In the genomic region with DNA sequence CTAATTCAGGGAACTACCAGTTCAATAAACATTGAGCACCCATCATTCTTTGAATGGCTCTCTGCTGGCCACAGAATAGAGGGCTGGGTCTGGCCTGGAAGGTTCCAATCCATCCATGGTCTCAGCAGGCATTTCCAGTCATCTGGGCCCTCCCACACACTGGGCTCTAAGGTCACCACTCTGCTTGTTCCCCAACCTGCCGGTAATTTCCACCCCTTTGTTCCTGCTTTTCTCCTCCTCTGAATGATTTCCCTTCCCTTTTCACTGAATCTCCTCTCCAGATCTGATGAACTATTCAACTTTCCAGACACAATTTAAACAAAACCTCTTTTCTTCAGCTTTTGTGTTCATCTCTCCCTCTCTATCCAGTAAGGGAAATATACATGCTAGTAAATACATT, we compare ENCODE assay signal across 10 cellular contexts. TPM values are rescaled to one million over a fixed set of nuclear protein-coding genes. Genes with fewer than 3 reads are reported as not detected.
A peak's percentile ranks its signal among the peaks of the same experiment; 100 is the strongest.
DNase-seq lines count a peak whose midpoint lies in the region; ATAC-seq and TF ChIP-seq lines count a peak whose summit lies in the region.
"Had no signal": no experiment of that assay in that cellular context is flagged by ENCODE, and none has a peak within 500 bp of the region (broad histone marks: within the 10 kb centered on the region; RNA-seq: fewer than 3 reads in every experiment).

No MANE protein-coding gene starts in this region.

- H3K27ac ChIP-seq in A673 (ENCODE audit: low read depth, low read length, poor library complexity, severe bottlenecking) (no peak overlapping the region), iPS-18a (ENCODE audit: low read length) (no peak overlapping the region), mesenchymal stem cell (ENCODE audit: low read length, poor library complexity, severe bottlenecking) (no peak overlapping the region)

- no peaks in the 10 kb centered on the region for H3K36me3 ChIP-seq in A673 (ENCODE audit: insufficient read depth, low read length, poor library complexity, severe bottlenecking)
- H3K36me3 ChIP-seq in ES-I3 (ENCODE audit: insufficient read depth, low read length): no peaks in the 10 kb centered on the region
- H3K36me3 ChIP-seq in iPS-18a (ENCODE audit: control insufficient read depth, low read depth, low read length): no peaks in the 10 kb centered on the region
- H3K36me3 ChIP-seq in mesenchymal stem cell (ENCODE audit: control insufficient read depth in 1 of 2, insufficient read depth in 2 of 2, low read depth in 1 of 2, low read length in 2 of 2): no peaks in the 10 kb centered on the region

- H3K4me3 ChIP-seq in A673 (ENCODE audit: low read depth, low read length, poor library complexity, severe bottlenecking) (peak overlapping the region; percentile 92), iPS-18a (ENCODE audit: low read length) (peak overlapping the region; percentile 40), mesenchymal stem cell (ENCODE audit: insufficient read depth in 1 of 2, low read depth in 1 of 2, low read length in 2 of 2) (peak overlapping the region in 1 of 2 experiments; percentile 94)

- peak overlapping the region; percentile 11; the same call in 1 of the 2 replicates for H3K9ac ChIP-seq in ES-I3 (ENCODE audit: low read depth, low read length)
- H3K9ac ChIP-seq in iPS-18a (ENCODE audit: low read length): peak overlapping the region; percentile 22
- H3K9ac ChIP-seq in mesenchymal stem cell (ENCODE audit: low read length): no peak overlapping the region

- H3K27ac Mint-ChIP-seq in T-cell: no peak overlapping the region
- H3K27ac Mint-ChIP-seq: memory B cell had no signal

- intact Hi-C loops in A673 (cut with micrococcal nuclease; ENCODE audit: unreplicated experiment): no loop called here

- peaks cover 11% of the 10 kb centered on the region for H3K79me1 ChIP-seq in mesenchymal stem cell (replicated peaks; ENCODE audit: low read length, poor library complexity, severe bottlenecking)

- H3K27me3 ChIP-seq in A673 (replicated peaks; ENCODE audit: insufficient read depth, low read depth, low read length, poor library complexity) (no peaks in the 10 kb centered on the region), iPS-18a (ENCODE audit: control insufficient read depth, insufficient read depth, low read length) (peaks cover 7% of the 10 kb centered on the region), mesenchymal stem cell (ENCODE audit: control insufficient read depth in 1 of 2, insufficient read depth in 1 of 2, low read length in 2 of 2) (no peaks in the 10 kb centered on the region)

- H3K4ac ChIP-seq in mesenchymal stem cell (ENCODE audit: low read depth in 1 of 2, low read length in 2 of 2): no peak overlapping the region

- H3K18ac ChIP-seq in mesenchymal stem cell (ENCODE audit: low read depth in 1 of 2, low read length in 2 of 2): no peak overlapping the region

- H4K8ac ChIP-seq in mesenchymal stem cell (ENCODE audit: low read length): no peak overlapping the region

- peaks cover 74 to 87% (median 76%) of the 10 kb centered on the region in 3 donors for H3K4me1 Mint-ChIP-seq in T-cell

- POLR2A ChIA-PET in A673 (lab: Charles Lee; ENCODE audit: low non-redundant PET) (no interaction called here), T-cell (lab: Charles Lee) (no interaction called here)

- H2BK15ac ChIP-seq in mesenchymal stem cell (ENCODE audit: low read depth, poor library complexity, severe bottlenecking): no peak overlapping the region

- no peaks in the 10 kb centered on the region for H3K36me3 Mint-ChIP-seq in T-cell

- no peak overlapping the region for H3K14ac ChIP-seq in mesenchymal stem cell (ENCODE audit: low read length in 2 of 2)

- H3K4me3 Mint-ChIP-seq in T-cell: peak overlapping the region; percentile 4 to 9 (median 9)
- H3K4me3 Mint-ChIP-seq: memory B cell had no signal

- H4K91ac ChIP-seq in mesenchymal stem cell (ENCODE audit: low read length): no peak overlapping the region

- H3K9me3 ChIP-seq in A673 (ENCODE audit: low read depth, low read length, poor library complexity, severe bottlenecking) (no peaks in the 10 kb centered on the region), ES-I3 (ENCODE audit: control insufficient read depth, insufficient read depth, low read length) (no peaks in the 10 kb centered on the region), iPS-18a (ENCODE audit: control insufficient read depth, low read depth, low read length) (no peaks in the 10 kb centered on the region), mesenchymal stem cell (ENCODE audit: control insufficient read depth, low read length) (no peaks in the 10 kb centered on the region)

- BruUV-seq in A673 (replicated peaks; lab: Mats Ljungman, UMichigan): no TSS peak

- CTCF ChIA-PET in A673 (lab: Charles Lee): no interaction called here
- CTCF ChIA-PET in T-cell (lab: Charles Lee): interaction anchor here in 1 of 2 donors (0.5 kb wide), 1 partner anchor 492 kb away, joined by 4 read pairs; no protein-coding TSS in a partner anchor

- H3K4me1 ChIP-seq in A673 (ENCODE audit: insufficient read depth, low read length, poor library complexity, severe bottlenecking) (peaks cover 49% of the 10 kb centered on the region), ES-I3 (ENCODE audit: insufficient read depth, low read length) (peaks cover 18% of the 10 kb centered on the region), iPS-18a (ENCODE audit: control insufficient read depth, low read depth, low read length) (peaks cover 28% of the 10 kb centered on the region), mesenchymal stem cell (ENCODE audit: control insufficient read depth, insufficient read depth, low read depth, low read length) (peaks cover 3% of the 10 kb centered on the region)

- no peak overlapping the region for H3K4me2 ChIP-seq in mesenchymal stem cell (ENCODE audit: low read length, poor library complexity, severe bottlenecking)

- 90% methylated on average over 1 of the region's 1 CpG for whole genome bisulfite sequencing in mesenchymal stem cell

- H3K27me3 Mint-ChIP-seq in T-cell: no peaks in the 10 kb centered on the region
- H3K27me3 Mint-ChIP-seq: memory B cell had no signal

- no peak overlapping the region for H2BK12ac ChIP-seq in mesenchymal stem cell (ENCODE audit: low read length in 2 of 2)

- H2BK120ac ChIP-seq in mesenchymal stem cell (ENCODE audit: low read depth, low read length): no peak overlapping the region

- H2BK5ac ChIP-seq in mesenchymal stem cell (ENCODE audit: low read depth, low read length, poor library complexity, severe bottlenecking): no peak overlapping the region

- ATAC-seq in T-cell (replicated peaks in 1 of 4) (no peak), GM21786 (IDR thresholded peaks at IDR 0.05; ENCODE audit: unreplicated experiment) (no peak), GM19324 (IDR thresholded peaks at IDR 0.05; ENCODE audit: low FRiP score, unreplicated experiment) (no peak)

- DNase-seq in A673 (ENCODE audit: low spot score) (no peak), T-cell (no peak), epidermal melanocyte (ENCODE audit: insufficient read length, low spot score) (no peak), mesenchymal stem cell (no peak)
- DNase-seq: GF-D8 had no signal

- H3K23ac ChIP-seq in mesenchymal stem cell (ENCODE audit: low read length in 2 of 2): no peak overlapping the region

- no peak for TF ChIP-seq CTCF in A673 (conservative IDR thresholded peaks at IDR 0.05; ENCODE audit: low read depth, low read length)

- no peak overlapping the region for H2AFZ ChIP-seq in mesenchymal stem cell (ENCODE audit: low read depth, low read length)

- H3K9me3 Mint-ChIP-seq in T-cell: no peaks in the 10 kb centered on the region
- H3K9me3 Mint-ChIP-seq: memory B cell had no signal

- no peak overlapping the region for H2AK5ac ChIP-seq in mesenchymal stem cell (ENCODE audit: low read length, severe bottlenecking)

RNA-seq across cellular contexts. Expression of a gene that starts 2.6 kb away (rescaled TPM):
- total RNA-seq in A673 (2021) (173 and 175 TPM in 2 replicates), T-cell (10 to 100 TPM; 22.1 to 35.1 (median 30.2) TPM)
- polyA plus RNA-seq in mesenchymal stem cell (2013, experiment 1 of 2): 47.8 TPM
- polyA plus RNA-seq in mesenchymal stem cell (2013, experiment 2 of 2): 48.5 TPM

RNA-seq across cellular contexts. Expression of a gene that starts 3.0 kb away (rescaled TPM):
- 24.3 and 30.5 TPM in 2 replicates for total RNA-seq in A673 (2021)
- 10 to 100 TPM in 2 of 5 donors, 1 to 10 TPM in 3; 7.8 to 10.9 (median 10.0) TPM for total RNA-seq in T-cell
- polyA plus RNA-seq in mesenchymal stem cell (2013, experiment 1 of 2): 15.2 TPM
- polyA plus RNA-seq in mesenchymal stem cell (2013, experiment 2 of 2): 15.9 TPM
